18 cellular contexts compared by ENCODE assay signal in the genomic region with DNA sequence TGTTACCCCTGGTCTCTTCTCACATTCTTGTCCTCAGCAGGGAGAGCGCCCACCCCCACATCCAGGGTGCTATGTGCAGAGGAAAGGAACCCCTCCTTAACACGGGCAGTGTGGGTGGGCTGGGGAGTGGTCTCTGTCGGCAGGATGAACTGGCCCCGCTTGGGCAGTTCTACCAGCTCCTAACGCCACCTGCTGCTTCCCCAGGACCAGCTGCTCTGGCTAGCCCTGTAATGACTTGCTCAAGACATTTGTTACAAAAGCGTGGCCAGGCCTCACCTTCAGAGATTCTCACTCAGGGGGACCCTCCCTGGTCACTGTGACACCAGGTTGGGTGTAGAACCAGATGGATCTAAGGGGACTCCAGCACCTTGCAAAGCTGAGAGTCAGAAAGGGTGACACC.
DNase-seq lines count a peak whose midpoint lies in the region; ATAC-seq and TF ChIP-seq lines count a peak whose summit lies in the region.
"Had no signal": no experiment of that assay in that cellular context is flagged by ENCODE, and none has a peak within 500 bp of the region (broad histone marks: within the 10 kb centered on the region; RNA-seq: fewer than 3 reads in every experiment).

No MANE protein-coding gene starts in this region.

- H3K27ac ChIP-seq in 22Rv1 = no peak overlapping the region
- no peak overlapping the region for H3K27ac ChIP-seq in mesenchymal stem cell (ENCODE audit: low read length, poor library complexity, severe bottlenecking)

- H4K8ac ChIP-seq in mesenchymal stem cell (ENCODE audit: low read length) = no peak overlapping the region

- peaks cover 6% of the 10 kb centered on the region for H3K4me1 ChIP-seq in mesenchymal stem cell (ENCODE audit: control insufficient read depth, insufficient read depth, low read depth, low read length)
- H3K4me1 ChIP-seq: BE2C had no signal

- peak; percentile 19 for TF ChIP-seq CTCF in 22Rv1 (IDR thresholded peaks at IDR 0.05)

- no peak overlapping the region for H2BK120ac ChIP-seq in mesenchymal stem cell (ENCODE audit: low read depth, low read length)

- ATAC-seq in activated T-cell treated with anti-CD3 and anti-CD28 coated beads, Interleukin-2, amount 50 U/mL, for 4 hours = no peak
- ATAC-seq: GM12878, HCT116 had no signal

- H3K9me3 ChIP-seq in mesenchymal stem cell (ENCODE audit: control insufficient read depth, low read length) = no peaks in the 10 kb centered on the region
- H3K9me3 ChIP-seq: BE2C had no signal

- H2AK5ac ChIP-seq in mesenchymal stem cell (ENCODE audit: low read length, severe bottlenecking) = no peak overlapping the region

- no peak overlapping the region for H2BK5ac ChIP-seq in mesenchymal stem cell (ENCODE audit: low read depth, low read length, poor library complexity, severe bottlenecking)

- no peak overlapping the region for H4K91ac ChIP-seq in mesenchymal stem cell (ENCODE audit: low read length)

- no peak overlapping the region for H3K4me3 ChIP-seq in mesenchymal stem cell (ENCODE audit: insufficient read depth in 1 of 2, low read depth in 1 of 2, low read length in 2 of 2)
- H3K4me3 ChIP-seq: GM12878 had no signal

- no peak overlapping the region for H3K4me2 ChIP-seq in mesenchymal stem cell (ENCODE audit: low read length, poor library complexity, severe bottlenecking)

- H3K14ac ChIP-seq in mesenchymal stem cell (ENCODE audit: low read length in 2 of 2) = no peak overlapping the region

- H3K9me3 Mint-ChIP-seq in activated T-cell treated with anti-CD3 and anti-CD28 coated beads, Interleukin-2, amount 50 U/mL, for 4 hours = no peaks in the 10 kb centered on the region
- H3K9me3 Mint-ChIP-seq: CD4-positive, alpha-beta T cell had no signal

- H3K79me1 ChIP-seq in mesenchymal stem cell (replicated peaks; ENCODE audit: low read length, poor library complexity, severe bottlenecking) = no peaks in the 10 kb centered on the region

- no peaks in the 10 kb centered on the region for H3K27me3 Mint-ChIP-seq in activated T-cell treated with anti-CD3 and anti-CD28 coated beads, Interleukin-2, amount 50 U/mL, for 4 hours (ENCODE audit: low read depth)
- H3K27me3 Mint-ChIP-seq: CD4-positive, alpha-beta T cell had no signal

- DNase-seq in ELF-1 (ENCODE audit: low read depth, low spot score) (peak; percentile 12), RPMI8226 (peak; percentile 42), iPS-NIHi7 (ENCODE audit: extremely low spot score) (peak; percentile 48), RKO (ENCODE audit: low spot score) (no peak), mesenchymal stem cell (no peak)
- DNase-seq in activated T-cell treated with anti-CD3 and anti-CD28 coated beads, Interleukin-2, amount 50 U/mL, for 4 hours = no peak
- DNase-seq: BE2C; CD4-positive, alpha-beta T cell; DND-41; GDM1; MM.1S; NCI-H1092 treated with DMSO at 0.1 percent for 48 hours; NCI-H526; SHP77 treated with DMSO at 0.1 percent for 48 hours; T-helper 2 cell had no signal

- peaks cover 27 to 34% of the 10 kb centered on the region in 2 experiments for H3K27me3 ChIP-seq in mesenchymal stem cell (ENCODE audit: control insufficient read depth in 1 of 2, insufficient read depth in 1 of 2, low read length in 2 of 2)
- H3K27me3 ChIP-seq: BE2C had no signal

- no peak overlapping the region for H3K23ac ChIP-seq in mesenchymal stem cell (ENCODE audit: low read length in 2 of 2)

- H3K36me3 Mint-ChIP-seq in activated T-cell treated with anti-CD3 and anti-CD28 coated beads, Interleukin-2, amount 50 U/mL, for 4 hours (ENCODE audit: insufficient read depth) = no peaks in the 10 kb centered on the region

- H2BK12ac ChIP-seq in mesenchymal stem cell (ENCODE audit: low read length in 2 of 2) = no peak overlapping the region

- no peak overlapping the region for H3K4me3 Mint-ChIP-seq in activated T-cell treated with anti-CD3 and anti-CD28 coated beads, Interleukin-2, amount 50 U/mL, for 4 hours
- H3K4me3 Mint-ChIP-seq: CD4-positive, alpha-beta T cell had no signal

- 50% methylated on average over 6 of the region's 6 CpGs for WGBS in mesenchymal stem cell

- no peak overlapping the region for H3K4ac ChIP-seq in mesenchymal stem cell (ENCODE audit: low read depth in 1 of 2, low read length in 2 of 2)

- no peaks in the 10 kb centered on the region for H3K4me1 Mint-ChIP-seq in activated T-cell treated with anti-CD3 and anti-CD28 coated beads, Interleukin-2, amount 50 U/mL, for 4 hours (ENCODE audit: low read depth)

- H2BK15ac ChIP-seq in mesenchymal stem cell (ENCODE audit: low read depth, poor library complexity, severe bottlenecking) = no peak overlapping the region

- H2AFZ ChIP-seq in mesenchymal stem cell (ENCODE audit: low read depth, low read length) = no peak overlapping the region

- no peak overlapping the region for H3K18ac ChIP-seq in mesenchymal stem cell (ENCODE audit: low read depth in 1 of 2, low read length in 2 of 2)

- H3K9ac ChIP-seq in mesenchymal stem cell (ENCODE audit: low read length) = no peak overlapping the region

- H3K36me3 ChIP-seq in mesenchymal stem cell (ENCODE audit: control insufficient read depth in 1 of 2, insufficient read depth in 2 of 2, low read depth in 1 of 2, low read length in 2 of 2) = no peaks in the 10 kb centered on the region
- H3K36me3 ChIP-seq: BE2C had no signal

Comparison
In these comparisons a context has a peak if more than half of its experiments do, and no peak if none do; other contexts are left out.
1. DNase-seq: peak in ELF-1 (single experiment), RPMI8226 (single experiment) and iPS-NIHi7 (single experiment); none in activated T-cell treated with anti-CD3 and anti-CD28 coated beads, Interleukin-2, amount 50 U/mL, for 4 hours (single experiment), RKO (single experiment) and mesenchymal stem cell (single experiment).